In genomic region chr19:19554074-19555023, GRCh38 we compare ENCODE assay signal across 8 cellular contexts. TPM values are rescaled to one million over a fixed set of nuclear protein-coding genes. Genes with fewer than 3 reads are reported as not detected.
DNase-seq lines count a peak whose midpoint lies in the region; ATAC-seq and TF ChIP-seq lines count a peak whose summit lies in the region.

No MANE protein-coding gene starts in this region.

- H3K4me3 Mint-ChIP-seq in CD14-positive monocyte (no peak overlapping the region), memory B cell (no peak overlapping the region)
- H3K4me3 Mint-ChIP-seq in stimulated activated naive B cell treated with anti-CD40 and anti-IgM and Interleukin-4, amounts not matched to agents 10 μg/mL and 1 μg/mL and 100 μg/mL, for 72 hours = no peak overlapping the region

- H3K36me3 Mint-ChIP-seq in CD14-positive monocyte (no peaks in the 10 kb centered on the region), memory B cell (no peaks in the 10 kb centered on the region)
- peaks cover 0 to 9% of the 10 kb centered on the region in 2 donors for H3K36me3 Mint-ChIP-seq in stimulated activated naive B cell treated with anti-CD40 and anti-IgM and Interleukin-4, amounts not matched to agents 10 μg/mL and 1 μg/mL and 100 μg/mL, for 72 hours

- peak; percentile 88 for TF ChIP-seq CTCF in CD14-positive monocyte (IDR thresholded peaks at IDR 0.05)

- H3K27me3 Mint-ChIP-seq in CD14-positive monocyte (ENCODE audit: low read depth in 3 of 3) (peaks cover 2 to 6% (median 3%) of the 10 kb centered on the region in 3 donors), memory B cell (peaks cover 7% of the 10 kb centered on the region)
- peaks cover 6 to 10% of the 10 kb centered on the region in 2 donors for H3K27me3 Mint-ChIP-seq in stimulated activated naive B cell treated with anti-CD40 and anti-IgM and Interleukin-4, amounts not matched to agents 10 μg/mL and 1 μg/mL and 100 μg/mL, for 72 hours

- intact Hi-C loops in CD14-positive monocyte (cut with micrococcal nuclease) = no loop called here

- no peak overlapping the region for H3K4me3 ChIP-seq in Jurkat, Clone E6-1 (ENCODE audit: low read length)

- ATAC-seq in memory B cell (ENCODE audit: low read depth) = peak; percentile 56
- ATAC-seq in stimulated activated naive B cell treated with anti-CD40 and anti-IgM and Interleukin-4, amounts not matched to agents 10 μg/mL and 1 μg/mL and 100 μg/mL, for 72 hours (replicated peaks) = peak; percentile 62 to 66

- H3K9me3 Mint-ChIP-seq in CD14-positive monocyte = peaks cover 0 to 6% (median 5%) of the 10 kb centered on the region in 7 donors
- no peaks in the 10 kb centered on the region for H3K9me3 Mint-ChIP-seq in memory B cell
- peaks cover 0 to 2% of the 10 kb centered on the region in 2 donors for H3K9me3 Mint-ChIP-seq in stimulated activated naive B cell treated with anti-CD40 and anti-IgM and Interleukin-4, amounts not matched to agents 10 μg/mL and 1 μg/mL and 100 μg/mL, for 72 hours

- H3K4me1 Mint-ChIP-seq in CD14-positive monocyte (peaks cover 1% of the 10 kb centered on the region), memory B cell (no peaks in the 10 kb centered on the region)
- peaks cover 0 to 6% of the 10 kb centered on the region in 2 donors for H3K4me1 Mint-ChIP-seq in stimulated activated naive B cell treated with anti-CD40 and anti-IgM and Interleukin-4, amounts not matched to agents 10 μg/mL and 1 μg/mL and 100 μg/mL, for 72 hours

- no peak overlapping the region for H3K27ac Mint-ChIP-seq in CD14-positive monocyte
- no peak overlapping the region for H3K27ac Mint-ChIP-seq in memory B cell
- no peak overlapping the region for H3K27ac Mint-ChIP-seq in stimulated activated naive B cell treated with anti-CD40 and anti-IgM and Interleukin-4, amounts not matched to agents 10 μg/mL and 1 μg/mL and 100 μg/mL, for 72 hours

- no peak for DNase-seq in CD14-positive monocyte (ENCODE audit: low spot score)
- DNase-seq in Jurkat, Clone E6-1 (ENCODE audit: low read depth, low spot score) = peak; percentile 17
- DNase-seq in activated CD4-positive, CD25-positive, alpha-beta regulatory T cell treated with anti-CD3 and anti-CD28 coated beads, Interleukin-2, amount 50 U/mL, for 16 hours (ENCODE audit: low read depth, low spot score) = peak; percentile 36
- DNase-seq in cerebellar cortex (ENCODE audit: low spot score) = peak; percentile 33
- DNase-seq in memory B cell (ENCODE audit: low spot score in 2 of 2) = peak; percentile 44 to 45
- peak; percentile 32 for DNase-seq in stimulated activated naive B cell treated with anti-CD40 and anti-IgM and Interleukin-4, amounts not matched to agents 10 μg/mL and 1 μg/mL and 100 μg/mL, for 72 hours
- no peak for DNase-seq in SW480 (ENCODE audit: low spot score)
- no peak for DNase-seq in H4 (ENCODE audit: low spot score)

RNA-seq across cellular contexts. Expression of gene CILP2, which starts 16.3 kb away (rescaled TPM):
- not detected for polyA plus RNA-seq in CD14-positive monocyte
- polyA plus RNA-seq in Jurkat, Clone E6-1 (2012; ENCODE audit: insufficient read depth, insufficient read length) = not detected
- total RNA-seq in H4 (2014; rRNA removed; shearing (Covaris generic)) = 0.08 and 0.23 TPM in 2 replicates

RNA-seq across cellular contexts. Expression of gene YJEFN3, which starts 25.6 kb away (rescaled TPM):
- not detected for polyA plus RNA-seq in CD14-positive monocyte
- 4.4 TPM for polyA plus RNA-seq in Jurkat, Clone E6-1 (2012; ENCODE audit: insufficient read depth, insufficient read length)
- 0.10 TPM in 1 of 2 replicates, not detected in the other for total RNA-seq in H4 (2014; rRNA removed; shearing (Covaris generic))

RNA-seq across cellular contexts. Expression of gene NDUFA13, which starts 38.3 kb away (rescaled TPM):
- 100 to 1,000 TPM; 361 to 433 TPM for polyA plus RNA-seq in CD14-positive monocyte
- 667 TPM for polyA plus RNA-seq in Jurkat, Clone E6-1 (2012; ENCODE audit: insufficient read depth, insufficient read length)
- 76.8 and 89.2 TPM in 2 replicates for total RNA-seq in H4 (2014; rRNA removed; shearing (Covaris generic))

RNA-seq across cellular contexts. Expression of gene TSSK6, which starts 39.0 kb away (rescaled TPM):
- polyA plus RNA-seq in CD14-positive monocyte = under 1 TPM in 1 of 2 donors, not detected in 1; 0.27 TPM
- 5.2 TPM for polyA plus RNA-seq in Jurkat, Clone E6-1 (2012; ENCODE audit: insufficient read depth, insufficient read length)
- 0.54 and 1.3 TPM in 2 replicates for total RNA-seq in H4 (2014; rRNA removed; shearing (Covaris generic))

Comparison
In these comparisons a context has a peak if more than half of its experiments do, and no peak if none do; other contexts are left out.
1. DNase-seq: peak in Jurkat, Clone E6-1 (single experiment), activated CD4-positive, CD25-positive, alpha-beta regulatory T cell treated with anti-CD3 and anti-CD28 coated beads, Interleukin-2, amount 50 U/mL, for 16 hours (single experiment), cerebellar cortex (single experiment), memory B cell (2 of 2) and stimulated activated naive B cell treated with anti-CD40 and anti-IgM and Interleukin-4, amounts not matched to agents 10 μg/mL and 1 μg/mL and 100 μg/mL, for 72 hours (single experiment); none in CD14-positive monocyte (single experiment), SW480 (single experiment) and H4 (single experiment).